In genomic region chr7:31494421-31494820, GRCh38 we compare ENCODE assay signal across 19 cellular contexts. TPM values are rescaled to one million over a fixed set of nuclear protein-coding genes. Genes with fewer than 3 reads are reported as not detected.
A peak's percentile ranks its signal among the peaks of the same experiment; 100 is the strongest.
DNase-seq lines count a peak whose midpoint lies in the region; ATAC-seq, FAIRE-seq and TF ChIP-seq lines count a peak whose summit lies in the region.
"Had no signal": no experiment of that assay in that cellular context is flagged by ENCODE, and none has a peak within 500 bp of the region (broad histone marks: within the 10 kb centered on the region; RNA-seq: fewer than 3 reads in every experiment).

No MANE protein-coding gene starts in this region.

- DNase-seq in Calu3: no peak
- DNase-seq in colonic mucosa: no peak
- no peak for DNase-seq in effector memory CD4-positive, alpha-beta T cell
- DNase-seq in GM12891 (ENCODE audit: insufficient read length, low spot score): no peak
- DNase-seq in mucosa of gallbladder (ENCODE audit: low spot score): no peak
- DNase-seq: CD4-positive, CD25-positive, alpha-beta regulatory T cell; DND-41; GM23248; MM.1S; NCI-H1105; NCI-H1694 treated with DMSO at 0.1 percent for 48 hours; NCI-H2107; NCI-H446 treated with DMSO at 0.1 percent for 48 hours; NCI-H748 treated with DMSO at 0.1 percent for 48 hours had no signal

- 74% methylated on average over 5 of the region's 5 CpGs for WGBS in HUES64
- WGBS in mesodermal cell (ENCODE audit: insufficient coverage in 2 of 2), 2 experiments: 50% methylated on average over 2 of the region's 5 CpGs

- no peaks in the 10 kb centered on the region for H3K27me3 ChIP-seq in HUES64 (ENCODE audit: insufficient read depth, low read length)
- H3K27me3 ChIP-seq in colonic mucosa: no peaks in the 10 kb centered on the region
- H3K27me3 ChIP-seq in effector memory CD4-positive, alpha-beta T cell (replicated peaks; ENCODE audit: control insufficient read depth, insufficient read depth, low read length, poor library complexity, severe bottlenecking): no peaks in the 10 kb centered on the region

- ATAC-seq in GM21737 (IDR thresholded peaks at IDR 0.05; ENCODE audit: unreplicated experiment): no peak

- TF ChIP-seq CTCF in Calu3 (IDR thresholded peaks at IDR 0.05; ENCODE audit: unreplicated experiment) (no peak), colonic mucosa (IDR thresholded peaks at IDR 0.05) (no peak)

- H3K4me1 ChIP-seq in HUES64 (ENCODE audit: insufficient read depth, low read length) (peaks cover 13% of the 10 kb centered on the region), colonic mucosa (no peaks in the 10 kb centered on the region), mesodermal cell (ENCODE audit: control insufficient read depth, insufficient read depth, low read length, poor library complexity, severe bottlenecking) (peaks cover 9% of the 10 kb centered on the region)
- no peaks in the 10 kb centered on the region for H3K4me1 ChIP-seq in effector memory CD4-positive, alpha-beta T cell (ENCODE audit: control insufficient read depth, insufficient read depth, low read length, poor library complexity, severe bottlenecking)

- FAIRE-seq in GM12891 (lab: Jason Lieb, UNC): no peak
- FAIRE-seq: G401.6 had no signal

- no peaks in the 10 kb centered on the region for H3K27me3 Mint-ChIP-seq in Calu3 (ENCODE audit: unreplicated experiment)

- intact Hi-C loops in Calu3 (cut with micrococcal nuclease; ENCODE audit: unreplicated experiment) (no loop called here), colonic mucosa (cut with DNase I) (no loop called here)

- H3K36me3 ChIP-seq in HUES64 (ENCODE audit: insufficient read depth, low read length) (no peaks in the 10 kb centered on the region), colonic mucosa (no peaks in the 10 kb centered on the region), mesodermal cell (ENCODE audit: control insufficient read depth, insufficient read depth, low read length) (no peaks in the 10 kb centered on the region)
- H3K36me3 ChIP-seq in effector memory CD4-positive, alpha-beta T cell (ENCODE audit: control insufficient read depth, insufficient read depth, low read length): no peaks in the 10 kb centered on the region

- BruUV-seq in Calu3 (replicated peaks; lab: Mats Ljungman, UMichigan): no TSS peak

- H3K9me3 ChIP-seq in HUES64 (ENCODE audit: insufficient read depth, low read depth, low read length) (no peaks in the 10 kb centered on the region), colonic mucosa (no peaks in the 10 kb centered on the region), mesodermal cell (ENCODE audit: control insufficient read depth, low read length) (no peaks in the 10 kb centered on the region)
- no peaks in the 10 kb centered on the region for H3K9me3 ChIP-seq in effector memory CD4-positive, alpha-beta T cell (ENCODE audit: control insufficient read depth, low read length)

- CTCF ChIA-PET in Calu3 (lab: Charles Lee): interaction anchor here (0.6 to 2.2 kb wide), 9 partner anchors 34 to 612 kb away, joined by 3 to 21 read pairs (median 3); no protein-coding TSS in a partner anchor

- H3K9me3 Mint-ChIP-seq in Calu3 (ENCODE audit: low read depth, unreplicated experiment): peaks cover 3% of the 10 kb centered on the region

- H3K4me3 ChIP-seq in HUES64 (ENCODE audit: low read length) (no peak overlapping the region), colonic mucosa (no peak overlapping the region), mesodermal cell (ENCODE audit: extremely low read depth, insufficient read depth, low read length, poor library complexity, severe bottlenecking) (no peak overlapping the region)
- H3K4me3 ChIP-seq in effector memory CD4-positive, alpha-beta T cell (ENCODE audit: insufficient read depth, low read depth, low read length, poor library complexity, severe bottlenecking): no peak overlapping the region
- H3K4me3 ChIP-seq: GM23248 had no signal

- H3K9ac ChIP-seq in HUES64 (ENCODE audit: low read depth, low read length): no peak overlapping the region
- H3K9ac ChIP-seq in colonic mucosa (ENCODE audit: low read depth in 2 of 2, low read length in 2 of 2): no peak overlapping the region
- H3K9ac ChIP-seq: GM23248 had no signal

- TF ChIP-seq POLR2A in GM12891 (IDR thresholded peaks at IDR 0.05; ENCODE audit: low read depth, low read length): no peak

- peaks cover 80% of the 10 kb centered on the region for H3K4me1 Mint-ChIP-seq in Calu3 (ENCODE audit: low read depth, unreplicated experiment)
- H3K4me1 Mint-ChIP-seq: CD4-positive, CD25-positive, alpha-beta regulatory T cell had no signal

- peak overlapping the region; percentile 95 for H3K27ac Mint-ChIP-seq in Calu3 (ENCODE audit: unreplicated experiment)
- H3K27ac Mint-ChIP-seq: CD4-positive, CD25-positive, alpha-beta regulatory T cell had no signal

- H3K27ac ChIP-seq in HUES64 (ENCODE audit: low read depth, low read length) (peak overlapping the region; percentile 38), colonic mucosa (peak overlapping the region; percentile 56), mesodermal cell (ENCODE audit: low read depth, low read length, severe bottlenecking) (peak overlapping the region; percentile 67)
- H3K27ac ChIP-seq in effector memory CD4-positive, alpha-beta T cell (ENCODE audit: insufficient read depth, low read length, poor library complexity, severe bottlenecking): no peak overlapping the region
- H3K27ac ChIP-seq: GM23248, RWPE1 had no signal

- H3K4me3 Mint-ChIP-seq in Calu3 (ENCODE audit: low read depth, unreplicated experiment): no peak overlapping the region
- H3K4me3 Mint-ChIP-seq: CD4-positive, CD25-positive, alpha-beta regulatory T cell had no signal

- peaks cover 30% of the 10 kb centered on the region for H3K36me3 Mint-ChIP-seq in Calu3 (ENCODE audit: insufficient read depth, unreplicated experiment)
- H3K36me3 Mint-ChIP-seq: CD4-positive, CD25-positive, alpha-beta regulatory T cell had no signal

TF ChIP-seq in GM12891, 5 proteins besides CTCF, POLR2A, EP300 and RAD21:
- TF ChIP-seq TAF1 (IDR thresholded peaks at IDR 0.05; ENCODE audit: low read depth, low read length): no peak
- TF ChIP-seq SPI1 (IDR thresholded peaks at IDR 0.05; ENCODE audit: low read depth, low read length): no peak
- no peak for TF ChIP-seq POLR2AphosphoS5 (IDR thresholded peaks at IDR 0.05; ENCODE audit: low read depth, low read length)
- no peak for TF ChIP-seq PAX5 (IDR thresholded peaks at IDR 0.05; ENCODE audit: insufficient read depth, low read length, severe bottlenecking)
- TF ChIP-seq POU2F2 (IDR thresholded peaks at IDR 0.05; ENCODE audit: low read depth, low read length): no peak

RNA-seq across cellular contexts. Expression of gene ITPRID1, which starts 19.5 kb away (rescaled TPM):
- 0.95 and 3.8 TPM in 2 replicates for total RNA-seq in Calu3 (2022)
- 0.80 TPM for polyA plus RNA-seq in HUES64 (2013, experiment 1 of 2)
- 0.32 TPM for polyA plus RNA-seq in HUES64 (2013, experiment 2 of 2)
- under 1 TPM; 0.48 to 0.91 TPM for total RNA-seq in colonic mucosa
- polyA plus RNA-seq in mesodermal cell (2013, experiment 1 of 2): not detected
- not detected for polyA plus RNA-seq in mesodermal cell (2013, experiment 2 of 2)
- polyA plus RNA-seq in GM12891 (2012; ENCODE audit: low read depth, missing spikeins): not detected
- 0.43 TPM for total RNA-seq in mucosa of gallbladder
- total RNA-seq: CD4-positive, CD25-positive, alpha-beta regulatory T cell; GM23248 had no signal
- polyA plus RNA-seq: CD4-positive, CD25-positive, alpha-beta regulatory T cell; GM23248 had no signal
